ENCODE assay signal across 8 cellular contexts in the genomic region with DNA sequence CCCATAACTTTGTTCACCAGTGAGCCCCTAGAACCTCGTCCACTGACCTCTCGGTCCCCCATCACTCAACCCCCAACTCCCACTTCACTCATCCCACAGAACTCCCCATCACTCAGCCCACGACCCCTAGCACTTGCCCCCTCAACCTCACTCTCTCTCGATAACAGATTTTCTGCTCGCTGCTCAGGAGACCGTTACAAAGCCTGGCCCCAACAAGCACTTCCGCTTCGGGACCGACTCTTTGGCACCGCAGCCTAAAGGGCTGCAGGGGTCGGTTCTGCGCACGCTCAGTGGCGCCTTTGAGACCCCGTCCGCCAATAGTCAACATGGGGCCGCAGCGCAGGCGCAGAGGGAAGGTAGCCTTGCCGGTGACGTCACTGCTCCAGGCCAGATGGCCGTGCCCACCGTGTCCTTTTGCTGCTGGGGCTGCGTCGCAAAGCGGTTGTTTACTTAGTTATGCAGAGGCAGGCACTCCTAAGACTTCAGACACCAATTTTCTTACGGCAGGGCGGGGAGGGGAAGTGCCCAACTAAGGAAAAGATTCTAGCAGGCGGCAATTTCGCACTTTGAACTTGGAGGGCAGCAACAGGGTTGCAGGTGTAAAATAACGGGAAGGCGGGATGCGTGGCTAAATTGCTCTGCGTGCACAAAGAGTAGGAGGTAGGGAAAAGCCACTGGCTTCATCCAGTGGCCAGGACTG. TPM values are rescaled to one million over a fixed set of nuclear protein-coding genes. Genes with fewer than 3 reads are reported as not detected.
DNase-seq lines count a peak whose midpoint lies in the region; ATAC-seq, FAIRE-seq and TF ChIP-seq lines count a peak whose summit lies in the region.

A gene (minus strand): TSS at position 232 of the 700 bp plus-strand sequence. CDS start 1,380 bp downstream, outside the sequence.

- H2BK120ac ChIP-seq in H1 (replicated peaks; ENCODE audit: low read depth, low read length) (no peak within 1 kb of the TSS), mesendoderm (ENCODE audit: low read depth, low read length) (no peak within 1 kb of the TSS)

- peaks cover 18% of the 10 kb centered on the region for H3K4me1 Mint-ChIP-seq in activated CD8-positive, alpha-beta memory T cell treated with anti-CD3 and anti-CD28 coated beads, Interleukin-2, amount 10 ng/mL, durations not matched to agents 7 days and 5 days

- H3K9ac ChIP-seq in H1 (replicated peaks in 1 of 4; ENCODE audit: extremely low read depth in 1 of 4, low read depth in 3 of 4, low read length in 3 of 4), result peak within 1 kb of the TSS in 3 of 4 experiments; percentile 51 to 89 (median 74); a peak in 6 of 7 replicates
- peak within 1 kb of the TSS; percentile 76 for H3K9ac ChIP-seq in mesendoderm (ENCODE audit: low read length)

- no peak within 1 kb of the TSS for H4K91ac ChIP-seq in H1 (replicated peaks; ENCODE audit: insufficient read length, low read length)

- 1% methylated on average over 27 of the region's 34 CpGs; no CpG with 5 or more reads in 1 of the 2 experiments for WGBS in H1 (ENCODE audit: extremely low coverage in 1 of 2, insufficient coverage in 1 of 2, insufficient read length in 1 of 2, insufficient replicate concordance in 2 of 2, low coverage in 1 of 2, low lambda C conversion rate in 2 of 2, missing lambda C conversion rate in 1 of 2), 2 experiments
- no CpG with 5 or more reads among the region's 34 CpGs for WGBS in mesendoderm (ENCODE audit: extremely low coverage, insufficient coverage, low lambda C conversion rate)

- H3K23ac ChIP-seq in H1 (ENCODE audit: insufficient read length) (no peak within 1 kb of the TSS), mesendoderm (ENCODE audit: low read length) (no peak within 1 kb of the TSS)

- no peak for TF ChIP-seq EP300 in H1 (IDR thresholded peaks at IDR 0.05; ENCODE audit: borderline replicate concordance in 1 of 2, low read depth in 2 of 2, low read length in 2 of 2)

- H4K8ac ChIP-seq in H1 (ENCODE audit: extremely low read depth, insufficient read depth, low read length) (peak within 1 kb of the TSS; percentile 79; the same call in 1 of the 2 replicates), mesendoderm (ENCODE audit: low read depth, low read length) (no peak within 1 kb of the TSS)

- CTCF ChIA-PET in activated CD8-positive, alpha-beta memory T cell treated with anti-CD3 and anti-CD28 coated beads, Interleukin-2, amount 10 ng/mL, durations not matched to agents 7 days and 5 days (lab: Charles Lee), result no interaction called here
- CTCF ChIA-PET in H1 (lab: Charles Lee; ENCODE audit: partially characterized antibody), result no interaction called here

- no peaks in the 10 kb centered on the region for H3K36me3 ChIP-seq in H1 (ENCODE audit: control insufficient read depth in 2 of 4, insufficient read depth in 4 of 4, low read length in 3 of 4)
- H3K36me3 ChIP-seq in mesendoderm (ENCODE audit: control insufficient read depth, insufficient read depth, low read length), result no peaks in the 10 kb centered on the region

- no peak within 1 kb of the TSS for H2BK20ac ChIP-seq in H1 (ENCODE audit: low read length)

- no peaks in the 10 kb centered on the region for H3K23me2 ChIP-seq in H1 (ENCODE audit: low read depth, low read length)

- H4K20me1 ChIP-seq in H1 (replicated peaks in 1 of 2; ENCODE audit: control insufficient read depth in 1 of 2, insufficient read depth in 2 of 2, low read length in 2 of 2), result no peaks in the 10 kb centered on the region

- H3K27ac ChIP-seq in H1 (ENCODE audit: low read depth, low read length) (0 out of 2 replicates have a peak within 1 kb of the TSS, but pooled peaks have one; percentile 58), mesendoderm (ENCODE audit: low read depth, low read length) (no peak within 1 kb of the TSS)

- H3K79me2 ChIP-seq in H1 (ENCODE audit: control insufficient read depth in 1 of 2, insufficient read depth in 2 of 2, low read length in 2 of 2) (peaks cover 0 to 9% of the 10 kb centered on the region in 2 experiments; a peak in 1 of 4 replicates), mesendoderm (ENCODE audit: control insufficient read depth, insufficient read depth, low read length) (no peaks in the 10 kb centered on the region)

- no peaks in the 10 kb centered on the region for H3K79me1 ChIP-seq in H1 (ENCODE audit: low read depth, low read length)
- H3K79me1 ChIP-seq in mesendoderm (ENCODE audit: low read length), result no peaks in the 10 kb centered on the region

- no peak within 1 kb of the TSS for H2BK5ac ChIP-seq in H1 (ENCODE audit: low read depth, low read length)
- H2BK5ac ChIP-seq in mesendoderm (ENCODE audit: low read length), result no peak within 1 kb of the TSS

- H3K36me3 Mint-ChIP-seq in activated CD8-positive, alpha-beta memory T cell treated with anti-CD3 and anti-CD28 coated beads, Interleukin-2, amount 10 ng/mL, durations not matched to agents 7 days and 5 days, result peaks cover 27% of the 10 kb centered on the region

- H4K5ac ChIP-seq in H1 (ENCODE audit: insufficient read length, low read depth, low read length) (peak within 1 kb of the TSS; percentile 59), mesendoderm (ENCODE audit: low read length) (no peak within 1 kb of the TSS)

- no peak within 1 kb of the TSS for H3K14ac ChIP-seq in H1 (ENCODE audit: insufficient read length)

- peak; percentile 66 to 69 for TF ChIP-seq POLR2A in H1 (IDR thresholded peaks at IDR 0.05; ENCODE audit: control extremely low read depth in 1 of 2, low read depth in 2 of 2, low read length in 2 of 2)

- no peak for TF ChIP-seq CTCF in H1 (IDR thresholded peaks at IDR 0.05; ENCODE audit: control extremely low read depth in 1 of 3, insufficient read depth in 1 of 3, low read depth in 1 of 3, low read length in 3 of 3)

- no peak within 1 kb of the TSS for H2BK12ac ChIP-seq in H1 (ENCODE audit: low read depth, low read length)

- peak within 1 kb of the TSS; percentile 97 for H3K27ac Mint-ChIP-seq in activated CD8-positive, alpha-beta memory T cell treated with anti-CD3 and anti-CD28 coated beads, Interleukin-2, amount 10 ng/mL, durations not matched to agents 7 days and 5 days

- H2AK5ac ChIP-seq in H1 (ENCODE audit: low read depth, low read length), result no peak within 1 kb of the TSS
- H2AK5ac ChIP-seq in mesendoderm (ENCODE audit: low read length), result no peak within 1 kb of the TSS

- no peak for TF ChIP-seq RAD21 in H1 (IDR thresholded peaks at IDR 0.05 in 1 of 2, conservative IDR thresholded peaks at IDR 0.05 in 1 of 2; ENCODE audit: low read depth in 2 of 2, low read length in 2 of 2)

- H3K4me2 ChIP-seq in H1 (ENCODE audit: insufficient read depth in 1 of 2, low read depth in 2 of 2, low read length in 2 of 2) (peak within 1 kb of the TSS; percentile 66 to 67), mesendoderm (ENCODE audit: low read length) (peak within 1 kb of the TSS; percentile 40)

- no peak for FAIRE-seq in HTR-8/SVneo (lab: Jason Lieb, UNC)
- FAIRE-seq in H1 (lab: Jason Lieb, UNC), result no peak

- H2AFZ ChIP-seq in H1 (ENCODE audit: low read length), result no peak within 1 kb of the TSS

- peak within 1 kb of the TSS; percentile 48 for H3K18ac ChIP-seq in H1 (ENCODE audit: extremely low read depth, low read length)
- H3K18ac ChIP-seq in mesendoderm (ENCODE audit: low read length), result peak within 1 kb of the TSS; percentile 12

- H3K4me1 ChIP-seq in H1 (replicated peaks in 1 of 4; ENCODE audit: control insufficient read depth in 3 of 4, insufficient read depth in 4 of 4, low read length in 3 of 4) (no peaks in the 10 kb centered on the region), mesendoderm (ENCODE audit: control insufficient read depth, low read depth, low read length) (no peaks in the 10 kb centered on the region)

- H3K9me3 ChIP-seq in H1 (ENCODE audit: insufficient read depth in 2 of 2, low read depth in 1 of 2, low read length in 1 of 2), result no peaks in the 10 kb centered on the region

- POLR2A ChIA-PET in H1 (lab: Charles Lee; ENCODE audit: partially characterized antibody), result no interaction called here

- no peak within 1 kb of the TSS for H3K4ac ChIP-seq in H1 (replicated peaks; ENCODE audit: insufficient read length, low read depth, low read length)
- H3K4ac ChIP-seq in mesendoderm (ENCODE audit: low read depth, low read length), result no peak within 1 kb of the TSS

- H3K9me3 Mint-ChIP-seq in activated CD8-positive, alpha-beta memory T cell treated with anti-CD3 and anti-CD28 coated beads, Interleukin-2, amount 10 ng/mL, durations not matched to agents 7 days and 5 days (ENCODE audit: low read depth), result peaks cover 2% of the 10 kb centered on the region

- DNase-seq in COLO829 (ENCODE audit: low spot score), result peak; percentile 88
- DNase-seq in HTR-8/SVneo (ENCODE audit: insufficient read length, low spot score), result peak; percentile 78
- peak; percentile 81 for DNase-seq in NOMO-1 treated with DMSO at 0.1 percent for 48 hours (lab: John Stamatoyannopoulos, UW; ENCODE audit: unreplicated experiment)
- peak; percentile 95 for DNase-seq in activated CD8-positive, alpha-beta memory T cell treated with anti-CD3 and anti-CD28 coated beads, Interleukin-2, amount 10 ng/mL, durations not matched to agents 7 days and 5 days
- peak; percentile 77 to 88 for DNase-seq in H1 (ENCODE audit: low read depth in 1 of 2, low spot score in 2 of 2)
- DNase-seq in mesendoderm, result peak; percentile 95
- peak; percentile 70 for DNase-seq in stimulated activated CD8-positive, alpha-beta memory T cell treated with anti-CD3 and anti-CD28 coated beads, Interleukin-12 subunit alpha, Interleukin-12 subunit beta, amount 100 ng/mL, for 24 hours (ENCODE audit: extremely low read depth)

- peak within 1 kb of the TSS; percentile 70 to 88 (median 82) for H3K4me3 ChIP-seq in H1 (ENCODE audit: extremely low read depth in 1 of 4, insufficient read depth in 2 of 4, low read depth in 3 of 4, low read length in 4 of 4)
- peak within 1 kb of the TSS; percentile 85 for H3K4me3 ChIP-seq in mesendoderm (ENCODE audit: low read length)

- ATAC-seq in GM21360 (IDR thresholded peaks at IDR 0.05; ENCODE audit: unreplicated experiment), result peak; percentile 82
- peak; percentile 98 for ATAC-seq in activated CD8-positive, alpha-beta memory T cell treated with anti-CD3 and anti-CD28 coated beads, Interleukin-2, amount 10 ng/mL, durations not matched to agents 7 days and 5 days

- H3K4me3 Mint-ChIP-seq in activated CD8-positive, alpha-beta memory T cell treated with anti-CD3 and anti-CD28 coated beads, Interleukin-2, amount 10 ng/mL, durations not matched to agents 7 days and 5 days, result peak within 1 kb of the TSS; percentile 90

- H3K27me3 Mint-ChIP-seq in activated CD8-positive, alpha-beta memory T cell treated with anti-CD3 and anti-CD28 coated beads, Interleukin-2, amount 10 ng/mL, durations not matched to agents 7 days and 5 days, result no peaks in the 10 kb centered on the region

- H2BK15ac ChIP-seq in H1 (ENCODE audit: low read length), result no peak within 1 kb of the TSS
- H2BK15ac ChIP-seq in mesendoderm (replicated peaks; ENCODE audit: low read depth), result no peak within 1 kb of the TSS

- no peaks in the 10 kb centered on the region for H3K27me3 ChIP-seq in H1 (replicated peaks in 1 of 4; ENCODE audit: control insufficient read depth in 3 of 4, extremely low read depth in 1 of 4, insufficient read depth in 3 of 4, low read length in 3 of 4)
- H3K27me3 ChIP-seq in mesendoderm (ENCODE audit: insufficient read depth, low read length, poor library complexity), result no peaks in the 10 kb centered on the region

- H3K56ac ChIP-seq in H1 (replicated peaks; ENCODE audit: insufficient read length, low read depth, low read length) (peak within 1 kb of the TSS; percentile 16), mesendoderm (ENCODE audit: low read length) (peak within 1 kb of the TSS; percentile 83)

RNA-seq across cellular contexts. Expression of the gene that starts here (rescaled TPM):
- 1 to 10 TPM; 7.9 to 8.9 TPM for total RNA-seq in activated CD8-positive, alpha-beta memory T cell treated with anti-CD3 and anti-CD28 coated beads, Interleukin-2, amount 10 ng/mL, durations not matched to agents 7 days and 5 days
- total RNA-seq in H1 (2021; fragmentation: NEBNext Ultra II Directional; extraction: Animal tissue kit (Norgen Biotek cat#: 25700)), result 6.8 and 8.2 TPM in 2 replicates
- 0.99 and 1.3 TPM in 2 replicates for polyA plus RNA-seq in H1 (2011; rRNA removed)
- 2.4 TPM for polyA plus RNA-seq in H1 (2011; cell fraction: cytosol; rRNA removed)
- polyA plus RNA-seq in H1 (2011; cell fraction: nucleus; rRNA removed), result 1.4 TPM
- 3.8 to 6.0 TPM (median 4.6 TPM) in 4 replicates for polyA plus RNA-seq in H1 (2012, experiment 1 of 2)
- 0.29 TPM for polyA plus RNA-seq in H1 (2012, experiment 2 of 2)
- 4.0 TPM for polyA plus RNA-seq in H1 (2013, experiment 1 of 2)
- 3.9 TPM for polyA plus RNA-seq in H1 (2013, experiment 2 of 2)
- 2.7 and 4.1 TPM in 2 replicates for polyA minus RNA-seq in H1 (2011; rRNA and poly(A)+ RNA removed)
- 2.0 TPM for polyA minus RNA-seq in H1 (2011; cell fraction: cytosol; rRNA and poly(A)+ RNA removed)
- polyA minus RNA-seq in H1 (2011; cell fraction: nucleus; rRNA and poly(A)+ RNA removed), result 3.7 TPM
- polyA plus RNA-seq in mesendoderm (2013, experiment 1 of 2), result 2.2 TPM
- polyA plus RNA-seq in mesendoderm (2013, experiment 2 of 2), result 2.3 TPM
